ENCODE assay signal across 22 cellular contexts in genomic region chr18:51350081-51350480, GRCh38.
"Had no signal": no experiment of that assay in that cellular context is flagged by ENCODE, and none has a peak within 500 bp of the region (broad histone marks: within the 10 kb centered on the region; RNA-seq: fewer than 3 reads in every experiment).

No MANE protein-coding gene starts in this region.

- H3K27ac ChIP-seq: body of pancreas, foreskin keratinocyte, hepatocyte, sigmoid colon, testis, uterus had no signal

- H3K4me1 ChIP-seq: foreskin keratinocyte, sigmoid colon, uterus had no signal

- H3K9me3 ChIP-seq: body of pancreas, sigmoid colon, testis, uterus had no signal

- H3K4me3 ChIP-seq: body of pancreas, hepatocyte, sigmoid colon, testis, uterus had no signal

- H3K27me3 ChIP-seq: body of pancreas, hepatocyte, sigmoid colon, testis, uterus had no signal

- ATAC-seq: activated CD8-positive, alpha-beta T cell treated with anti-CD3 and anti-CD28 coated beads, Interleukin-2, amount 10 ng/mL, durations not matched to agents 7 days and 5 days; body of pancreas; foreskin keratinocyte; left ventricle myocardium superior had no signal

- H3K36me3 ChIP-seq: sigmoid colon, uterus had no signal

- FAIRE-seq: endometrium, TTC549 had no signal

- DNase-seq: activated CD4-positive, alpha-beta T cell treated with anti-CD3 and anti-CD28 coated beads for 1 hour; activated CD4-positive, alpha-beta T cell treated with anti-CD3 and anti-CD28 coated beads, Interleukin-2, amount 50 U/mL, for 1 hour; activated CD8-positive, alpha-beta T cell treated with anti-CD3 and anti-CD28 coated beads, Interleukin-2, amount 10 ng/mL, durations not matched to agents 7 days and 5 days; activated gamma-delta T cell treated with Interleukin-2 at 50 U/mL for 16 hours; anterior cingulate cortex; effector CD4-positive, alpha-beta T cell; glutamatergic neuron; left ventricle myocardium superior; nephron progenitor cell; sigmoid colon; stimulated activated CD4-positive, alpha-beta T cell treated with anti-CD3 and anti-CD28 coated beads, Interleukin-2, amount 100 ng/mL, for 48 hours; stimulated activated CD8-positive, alpha-beta memory T cell treated with anti-CD3 and anti-CD28 coated beads, Interleukin-4, amount 100 ng/mL, for 48 hours; stimulated activated naive CD4-positive, alpha-beta T cell; T-helper 1 cell; testis; trophoblast cell; uterus had no signal
